11 cellular contexts compared by ENCODE assay signal in genomic region chr20:3783516-3784225, GRCh38. TPM values are rescaled to one million over a fixed set of nuclear protein-coding genes. Genes with fewer than 3 reads are reported as not detected.
DNase-seq lines count a peak whose midpoint lies in the region; ATAC-seq lines count a peak whose summit lies in the region.
"Had no signal": no experiment of that assay in that cellular context is flagged by ENCODE, and none has a peak within 500 bp of the region (broad histone marks: within the 10 kb centered on the region; RNA-seq: fewer than 3 reads in every experiment).

No MANE protein-coding gene starts in this region.

- peak overlapping the region in 6 of 7 donors; percentile 6 to 79 (median 24) for H3K4me3 Mint-ChIP-seq in CD8-positive, alpha-beta memory T cell
- H3K4me3 Mint-ChIP-seq in activated naive CD8-positive, alpha-beta T cell, result peak overlapping the region; percentile 30
- H3K4me3 Mint-ChIP-seq in naive thymus-derived CD8-positive, alpha-beta T cell, result peak overlapping the region in 4 of 10 donors; percentile 21 to 65 (median 50)
- H3K4me3 Mint-ChIP-seq in activated CD8-positive, alpha-beta memory T cell treated with anti-CD3 and anti-CD28 coated beads, Interleukin-2, amount 10 ng/mL, durations not matched to agents 7 days and 5 days, result no peak overlapping the region

- H3K27me3 Mint-ChIP-seq in CD8-positive, alpha-beta memory T cell, result no peaks in the 10 kb centered on the region
- H3K27me3 Mint-ChIP-seq in activated naive CD8-positive, alpha-beta T cell, result no peaks in the 10 kb centered on the region
- peaks cover 0 to 6% (median 0%) of the 10 kb centered on the region in 5 donors for H3K27me3 Mint-ChIP-seq in naive thymus-derived CD8-positive, alpha-beta T cell
- H3K27me3 Mint-ChIP-seq in activated CD8-positive, alpha-beta memory T cell treated with anti-CD3 and anti-CD28 coated beads, Interleukin-2, amount 10 ng/mL, durations not matched to agents 7 days and 5 days, result peaks cover 15% of the 10 kb centered on the region

- no peak overlapping the region for H3K4me3 ChIP-seq in CD8-positive, alpha-beta memory T cell (ENCODE audit: low read length)
- H3K4me3 ChIP-seq: smooth muscle cell had no signal

- no peak overlapping the region for H3K27ac ChIP-seq in CD8-positive, alpha-beta memory T cell (ENCODE audit: low read depth, low read length)

- no peaks in the 10 kb centered on the region for H3K27me3 ChIP-seq in CD8-positive, alpha-beta memory T cell (ENCODE audit: insufficient read depth, low read length, poor library complexity, severe bottlenecking)

- ATAC-seq in naive thymus-derived CD8-positive, alpha-beta T cell, result no peak
- ATAC-seq in GM18907 (IDR thresholded peaks at IDR 0.05; ENCODE audit: unreplicated experiment) (no peak), HG03457 (IDR thresholded peaks at IDR 0.05; ENCODE audit: unreplicated experiment) (no peak)
- ATAC-seq in activated CD8-positive, alpha-beta memory T cell treated with anti-CD3 and anti-CD28 coated beads, Interleukin-2, amount 10 ng/mL, durations not matched to agents 7 days and 5 days, result no peak

- POLR2A ChIA-PET in CD8-positive, alpha-beta memory T cell (lab: Charles Lee), result interaction anchor here (1.2 to 1.4 kb wide), 2 partner anchors 21 to 33 kb away, joined by 3 read pairs; no protein-coding TSS in a partner anchor
- POLR2A ChIA-PET in naive thymus-derived CD8-positive, alpha-beta T cell (lab: Charles Lee), result interaction anchor here (4.8 to 6.4 kb wide), 2 partner anchors 16 kb away, joined by 34 to 52 read pairs; partner anchors contain the start of gene ADISSP

- H3K4me1 Mint-ChIP-seq in CD8-positive, alpha-beta memory T cell, result peaks cover 39 to 55% (median 40%) of the 10 kb centered on the region in 3 donors
- H3K4me1 Mint-ChIP-seq in activated naive CD8-positive, alpha-beta T cell (ENCODE audit: low read depth), result peaks cover 37% of the 10 kb centered on the region
- peaks cover 21 to 56% (median 52%) of the 10 kb centered on the region in 4 donors for H3K4me1 Mint-ChIP-seq in naive thymus-derived CD8-positive, alpha-beta T cell
- H3K4me1 Mint-ChIP-seq in activated CD8-positive, alpha-beta memory T cell treated with anti-CD3 and anti-CD28 coated beads, Interleukin-2, amount 10 ng/mL, durations not matched to agents 7 days and 5 days, result peaks cover 43% of the 10 kb centered on the region

- H3K27ac Mint-ChIP-seq in CD8-positive, alpha-beta memory T cell, result peak overlapping the region in 6 of 8 donors; percentile 20 to 87 (median 73)
- H3K27ac Mint-ChIP-seq in activated naive CD8-positive, alpha-beta T cell, result no peak overlapping the region
- peak overlapping the region in 6 of 10 donors; percentile 8 to 80 (median 58) for H3K27ac Mint-ChIP-seq in naive thymus-derived CD8-positive, alpha-beta T cell
- H3K27ac Mint-ChIP-seq in activated CD8-positive, alpha-beta memory T cell treated with anti-CD3 and anti-CD28 coated beads, Interleukin-2, amount 10 ng/mL, durations not matched to agents 7 days and 5 days, result no peak overlapping the region

- no peaks in the 10 kb centered on the region for H3K36me3 ChIP-seq in CD8-positive, alpha-beta memory T cell (ENCODE audit: insufficient read depth, low read length)

- H3K4me1 ChIP-seq in CD8-positive, alpha-beta memory T cell (ENCODE audit: insufficient read depth, low read length), result peaks cover 32% of the 10 kb centered on the region

- H3K9me3 Mint-ChIP-seq in CD8-positive, alpha-beta memory T cell, result no peaks in the 10 kb centered on the region
- no peaks in the 10 kb centered on the region for H3K9me3 Mint-ChIP-seq in activated naive CD8-positive, alpha-beta T cell (ENCODE audit: low read depth)
- H3K9me3 Mint-ChIP-seq in naive thymus-derived CD8-positive, alpha-beta T cell, result no peaks in the 10 kb centered on the region
- no peaks in the 10 kb centered on the region for H3K9me3 Mint-ChIP-seq in activated CD8-positive, alpha-beta memory T cell treated with anti-CD3 and anti-CD28 coated beads, Interleukin-2, amount 10 ng/mL, durations not matched to agents 7 days and 5 days (ENCODE audit: low read depth)

- H3K9me3 ChIP-seq in CD8-positive, alpha-beta memory T cell (ENCODE audit: low read length), result no peaks in the 10 kb centered on the region

- CTCF ChIA-PET in CD8-positive, alpha-beta memory T cell (lab: Charles Lee), result interaction anchor here (1.8 to 16.8 kb wide), 2 partner anchors 35 to 72 kb away, joined by 6 to 262 read pairs; partner anchors contain the start of gene AP5S1
- CTCF ChIA-PET in activated CD8-positive, alpha-beta memory T cell treated with anti-CD3 and anti-CD28 coated beads, Interleukin-2, amount 10 ng/mL, durations not matched to agents 7 days and 5 days (lab: Charles Lee), result interaction anchor here (7.7 kb wide), 1 partner anchor 71 kb away, joined by 65 read pairs; no protein-coding TSS in a partner anchor

- peak in 1 of 5 donors; percentile 39 for DNase-seq in CD8-positive, alpha-beta memory T cell
- DNase-seq in naive thymus-derived CD8-positive, alpha-beta T cell, result peak in 1 of 10 donors; percentile 36
- no peak for DNase-seq in activated CD8-positive, alpha-beta memory T cell treated with anti-CD3 and anti-CD28 coated beads, Interleukin-2, amount 10 ng/mL, durations not matched to agents 7 days and 5 days
- DNase-seq: effector CD8-positive, alpha-beta T cell; NCI-H2029; SHP77 treated with DMSO at 0.1 percent for 48 hours had no signal

- peaks cover 0 to 5% (median 3%) of the 10 kb centered on the region in 3 donors for H3K36me3 Mint-ChIP-seq in CD8-positive, alpha-beta memory T cell
- H3K36me3 Mint-ChIP-seq in activated naive CD8-positive, alpha-beta T cell, result no peaks in the 10 kb centered on the region
- H3K36me3 Mint-ChIP-seq in naive thymus-derived CD8-positive, alpha-beta T cell, result no peaks in the 10 kb centered on the region
- H3K36me3 Mint-ChIP-seq in activated CD8-positive, alpha-beta memory T cell treated with anti-CD3 and anti-CD28 coated beads, Interleukin-2, amount 10 ng/mL, durations not matched to agents 7 days and 5 days, result peaks cover 3% of the 10 kb centered on the region

RNA-seq across cellular contexts. Expression of gene SPEF1, which starts 2.4 kb away (rescaled TPM):
- under 1 TPM; 0.13 to 0.24 TPM for total RNA-seq in CD8-positive, alpha-beta memory T cell
- polyA plus RNA-seq in CD8-positive, alpha-beta memory T cell, result not detected
- total RNA-seq in naive thymus-derived CD8-positive, alpha-beta T cell, result under 1 TPM in 1 of 2 experiments, not detected in 1; 0.33 TPM
- polyA plus RNA-seq in naive thymus-derived CD8-positive, alpha-beta T cell, result not detected
- total RNA-seq in activated CD8-positive, alpha-beta memory T cell treated with anti-CD3 and anti-CD28 coated beads, Interleukin-2, amount 10 ng/mL, durations not matched to agents 7 days and 5 days, result under 1 TPM in 1 of 2 experiments, not detected in 1; 0.18 TPM
- total RNA-seq: kidney epithelial cell had no signal

RNA-seq across cellular contexts. Expression of gene CENPB, which starts 2.9 kb away (rescaled TPM):
- 10 to 100 TPM; 66.4 to 69.9 TPM for total RNA-seq in CD8-positive, alpha-beta memory T cell
- 1.7 TPM for polyA plus RNA-seq in CD8-positive, alpha-beta memory T cell
- total RNA-seq in naive thymus-derived CD8-positive, alpha-beta T cell, result 10 to 100 TPM; 45.8 to 48.6 TPM
- polyA plus RNA-seq in naive thymus-derived CD8-positive, alpha-beta T cell, result 1 to 10 TPM; 1.0 to 1.7 (median 1.4) TPM
- total RNA-seq in activated CD8-positive, alpha-beta memory T cell treated with anti-CD3 and anti-CD28 coated beads, Interleukin-2, amount 10 ng/mL, durations not matched to agents 7 days and 5 days, result 10 to 100 TPM; 76.5 to 76.8 TPM

RNA-seq across cellular contexts. Expression of gene CDC25B, which starts 12.4 kb away (rescaled TPM):
- total RNA-seq in CD8-positive, alpha-beta memory T cell, result 10 to 100 TPM; 78.0 to 81.6 TPM
- 61.6 TPM for polyA plus RNA-seq in CD8-positive, alpha-beta memory T cell
- 100 to 1,000 TPM; 320 to 336 TPM for total RNA-seq in naive thymus-derived CD8-positive, alpha-beta T cell
- polyA plus RNA-seq in naive thymus-derived CD8-positive, alpha-beta T cell, result 10 to 100 TPM; 38.1 to 49.7 (median 42.0) TPM
- 100 to 1,000 TPM; 194 to 312 TPM for total RNA-seq in activated CD8-positive, alpha-beta memory T cell treated with anti-CD3 and anti-CD28 coated beads, Interleukin-2, amount 10 ng/mL, durations not matched to agents 7 days and 5 days

RNA-seq across cellular contexts. Expression of gene ADISSP, which starts 16.1 kb away (rescaled TPM):
- 10 to 100 TPM; 72.7 to 74.9 TPM for total RNA-seq in CD8-positive, alpha-beta memory T cell
- 27.0 TPM for polyA plus RNA-seq in CD8-positive, alpha-beta memory T cell
- total RNA-seq in naive thymus-derived CD8-positive, alpha-beta T cell, result 10 to 100 TPM; 19.5 to 19.6 TPM
- polyA plus RNA-seq in naive thymus-derived CD8-positive, alpha-beta T cell, result 10 to 100 TPM; 17.6 to 32.4 (median 22.2) TPM
- 10 to 100 TPM; 32.5 to 37.0 TPM for total RNA-seq in activated CD8-positive, alpha-beta memory T cell treated with anti-CD3 and anti-CD28 coated beads, Interleukin-2, amount 10 ng/mL, durations not matched to agents 7 days and 5 days

RNA-seq across cellular contexts. Expression of gene AP5S1, which starts 36.7 kb away (rescaled TPM):
- 10 to 100 TPM; 14.0 to 15.7 TPM for total RNA-seq in CD8-positive, alpha-beta memory T cell
- 18.4 TPM for polyA plus RNA-seq in CD8-positive, alpha-beta memory T cell
- total RNA-seq in naive thymus-derived CD8-positive, alpha-beta T cell, result 10 to 100 TPM; 12.6 to 14.5 TPM
- 10 to 100 TPM; 10.1 to 21.8 (median 19.3) TPM for polyA plus RNA-seq in naive thymus-derived CD8-positive, alpha-beta T cell
- 10 to 100 TPM; 13.8 to 15.5 TPM for total RNA-seq in activated CD8-positive, alpha-beta memory T cell treated with anti-CD3 and anti-CD28 coated beads, Interleukin-2, amount 10 ng/mL, durations not matched to agents 7 days and 5 days

Comparison
In these comparisons a context has a peak if more than half of its experiments do, and no peak if none do; other contexts are left out.
1. H3K27ac Mint-ChIP-seq: peak in CD8-positive, alpha-beta memory T cell (6 of 8) and naive thymus-derived CD8-positive, alpha-beta T cell (6 of 10); none in activated naive CD8-positive, alpha-beta T cell (single experiment) and activated CD8-positive, alpha-beta memory T cell treated with anti-CD3 and anti-CD28 coated beads, Interleukin-2, amount 10 ng/mL, durations not matched to agents 7 days and 5 days (single experiment).